In the genomic region with DNA sequence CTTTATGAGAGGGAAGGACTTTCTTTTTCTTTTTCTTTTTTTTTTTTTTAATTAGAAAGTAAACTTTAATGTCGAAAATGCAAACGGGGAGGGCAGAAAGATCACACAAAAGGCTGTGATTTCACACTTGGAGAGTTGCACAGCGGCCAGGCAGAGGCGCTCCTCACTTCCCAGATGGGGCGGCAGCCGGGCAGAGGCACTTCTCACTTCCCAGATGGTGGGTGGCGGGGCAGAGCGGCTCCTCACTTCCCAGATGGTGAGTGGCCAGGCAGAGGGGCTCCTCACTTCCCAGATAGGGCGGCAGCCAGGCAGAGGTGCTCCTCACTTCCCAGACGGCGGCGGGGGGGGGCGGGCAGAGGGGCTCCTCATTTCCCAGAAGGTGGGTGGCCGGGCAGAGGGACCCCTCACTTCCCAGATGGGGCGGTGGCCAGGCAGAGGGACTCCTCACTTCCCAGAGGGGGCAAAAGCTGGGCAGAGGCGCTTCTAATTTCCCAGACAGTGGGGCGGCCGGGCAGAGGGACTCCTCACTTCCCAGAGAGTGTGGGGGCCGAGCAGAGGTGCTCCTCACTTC, we compare ENCODE assay signal across 21 cellular contexts.
DNase-seq lines count a peak whose midpoint lies in the region; ATAC-seq and TF ChIP-seq lines count a peak whose summit lies in the region.
"Had no signal": no experiment of that assay in that cellular context is flagged by ENCODE, and none has a peak within 500 bp of the region (broad histone marks: within the 10 kb centered on the region; RNA-seq: fewer than 3 reads in every experiment).

No MANE protein-coding gene starts in this region.

- H3K27me3 Mint-ChIP-seq in endodermal cell (ENCODE audit: insufficient read depth) = no peaks in the 10 kb centered on the region
- H3K27me3 Mint-ChIP-seq in mesothelial cell of epicardium (ENCODE audit: low read depth) = peaks cover 42% of the 10 kb centered on the region

- intact Hi-C loops in lower lobe of right lung (cut with DNase I) = no loop called here

- H3K27ac Mint-ChIP-seq in endodermal cell (no peak overlapping the region), mesothelial cell of epicardium (no peak overlapping the region)
- peak overlapping the region; percentile 43 for H3K27ac Mint-ChIP-seq in stimulated activated effector memory CD8-positive, alpha-beta T cell treated with anti-CD3 and anti-CD28 coated beads, Interleukin-12 subunit alpha, Interleukin-12 subunit beta, amount 100 ng/mL, for 72 hours
- H3K27ac Mint-ChIP-seq: IgD-negative memory B cell had no signal

- H3K4me1 Mint-ChIP-seq in endodermal cell = no peaks in the 10 kb centered on the region
- peaks cover 6% of the 10 kb centered on the region for H3K4me1 Mint-ChIP-seq in stimulated activated effector memory CD8-positive, alpha-beta T cell treated with anti-CD3 and anti-CD28 coated beads, Interleukin-12 subunit alpha, Interleukin-12 subunit beta, amount 100 ng/mL, for 72 hours
- no peaks in the 10 kb centered on the region for H3K4me1 Mint-ChIP-seq in mesothelial cell of epicardium

- DNase-seq in NCI-H2171 treated with DMSO at 0.1 percent for 48 hours (lab: John Stamatoyannopoulos, UW) (peak; percentile 5), NCI-H2171 (lab: John Stamatoyannopoulos, UW) (no peak), NCI-H524 (lab: John Stamatoyannopoulos, UW) (peak; percentile 68 to 81), endodermal cell (no peak), lower lobe of right lung (no peak), mesothelial cell of epicardium (ENCODE audit: low spot score in 2 of 2, unreplicated experiment in 2 of 2) (no peak)
- no peak for DNase-seq in stimulated activated effector memory CD8-positive, alpha-beta T cell treated with anti-CD3 and anti-CD28 coated beads, Interleukin-12 subunit alpha, Interleukin-12 subunit beta, amount 100 ng/mL, for 72 hours (ENCODE audit: low spot score in 2 of 2)
- DNase-seq: ACHN, DMS79 treated with DMSO at 0.1 percent for 48 hours, NCI-H1694 treated with DMSO at 0.1 percent for 48 hours, NCI-H2081 treated with DMSO at 0.1 percent for 48 hours, NCI-H748 treated with DMSO at 0.1 percent for 48 hours, T-helper 1 cell had no signal

- H3K27ac ChIP-seq in endodermal cell (ENCODE audit: low read depth, low read length) (no peak overlapping the region), lower lobe of right lung (no peak overlapping the region)
- H3K27ac ChIP-seq: 22Rv1, C4-2B, SJSA1 had no signal

- TF ChIP-seq CTCF in endodermal cell (conservative IDR thresholded peaks at IDR 0.05) (peak; percentile 15), lower lobe of right lung (IDR thresholded peaks at IDR 0.05) (no peak), mesothelial cell of epicardium (IDR thresholded peaks at IDR 0.05; ENCODE audit: unreplicated experiment) (no peak)

- H3K36me3 ChIP-seq in endodermal cell (ENCODE audit: control insufficient read depth, insufficient read depth, low read length) (no peaks in the 10 kb centered on the region), lower lobe of right lung (no peaks in the 10 kb centered on the region)
- H3K36me3 ChIP-seq: HAP-1, SJSA1 had no signal

- H3K36me3 Mint-ChIP-seq in endodermal cell (ENCODE audit: low read depth) = no peaks in the 10 kb centered on the region
- H3K36me3 Mint-ChIP-seq in stimulated activated effector memory CD8-positive, alpha-beta T cell treated with anti-CD3 and anti-CD28 coated beads, Interleukin-12 subunit alpha, Interleukin-12 subunit beta, amount 100 ng/mL, for 72 hours = no peaks in the 10 kb centered on the region
- H3K36me3 Mint-ChIP-seq in mesothelial cell of epicardium = no peaks in the 10 kb centered on the region
- H3K36me3 Mint-ChIP-seq: IgD-negative memory B cell had no signal

- H3K27me3 ChIP-seq in endodermal cell (ENCODE audit: control insufficient read depth, insufficient read depth, low read length, poor library complexity, severe bottlenecking) = no peaks in the 10 kb centered on the region
- H3K27me3 ChIP-seq in lower lobe of right lung (ENCODE audit: low read depth) = peaks cover 9% of the 10 kb centered on the region
- H3K27me3 ChIP-seq: SJSA1 had no signal

- H3K4me3 Mint-ChIP-seq in endodermal cell = no peak overlapping the region
- no peak overlapping the region for H3K4me3 Mint-ChIP-seq in stimulated activated effector memory CD8-positive, alpha-beta T cell treated with anti-CD3 and anti-CD28 coated beads, Interleukin-12 subunit alpha, Interleukin-12 subunit beta, amount 100 ng/mL, for 72 hours
- H3K4me3 Mint-ChIP-seq in mesothelial cell of epicardium = no peak overlapping the region
- H3K4me3 Mint-ChIP-seq: IgD-negative memory B cell had no signal

- no peak overlapping the region for H3K9ac ChIP-seq in endodermal cell (ENCODE audit: extremely low read depth, low read length, poor library complexity, severe bottlenecking)

- H3K9me3 ChIP-seq in endodermal cell (ENCODE audit: control insufficient read depth, low read length) (no peaks in the 10 kb centered on the region), lower lobe of right lung (no peaks in the 10 kb centered on the region)
- H3K9me3 ChIP-seq: HAP-1, SJSA1 had no signal

- WGBS in endodermal cell (ENCODE audit: insufficient coverage in 1 of 2, insufficient read length in 1 of 2), 2 experiments = 87 to 93% methylated on average over 14 to 19 of the region's 19 CpGs

- H3K4me3 ChIP-seq in endodermal cell (ENCODE audit: low read length) (no peak overlapping the region), lower lobe of right lung (no peak overlapping the region)
- H3K4me3 ChIP-seq: GM12878, HAP-1, SJSA1 had no signal

- ATAC-seq in stimulated activated effector memory CD8-positive, alpha-beta T cell treated with anti-CD3 and anti-CD28 coated beads, Interleukin-12 subunit alpha, Interleukin-12 subunit beta, amount 100 ng/mL, for 72 hours = no peak
- ATAC-seq in lower lobe of right lung (no peak), GM18868 (IDR thresholded peaks at IDR 0.05; ENCODE audit: unreplicated experiment) (no peak)
- ATAC-seq: GM12878, Right ventricle myocardium inferior had no signal

- no peaks in the 10 kb centered on the region for H3K4me1 ChIP-seq in endodermal cell (ENCODE audit: control insufficient read depth, insufficient read depth, low read length)
- H3K4me1 ChIP-seq in lower lobe of right lung = no peaks in the 10 kb centered on the region
- H3K4me1 ChIP-seq: HAP-1, SJSA1 had no signal

- H3K9me3 Mint-ChIP-seq in endodermal cell (no peaks in the 10 kb centered on the region), mesothelial cell of epicardium (no peaks in the 10 kb centered on the region)
- no peaks in the 10 kb centered on the region for H3K9me3 Mint-ChIP-seq in stimulated activated effector memory CD8-positive, alpha-beta T cell treated with anti-CD3 and anti-CD28 coated beads, Interleukin-12 subunit alpha, Interleukin-12 subunit beta, amount 100 ng/mL, for 72 hours
- H3K9me3 Mint-ChIP-seq: IgD-negative memory B cell had no signal

Comparison
In these comparisons a context has a peak if more than half of its experiments do, and no peak if none do; other contexts are left out.
1. DNase-seq: peak in NCI-H2171 treated with DMSO at 0.1 percent for 48 hours (single experiment) and NCI-H524 (2 of 2); none in NCI-H2171 (single experiment), endodermal cell (single experiment), stimulated activated effector memory CD8-positive, alpha-beta T cell treated with anti-CD3 and anti-CD28 coated beads, Interleukin-12 subunit alpha, Interleukin-12 subunit beta, amount 100 ng/mL, for 72 hours (0 of 2), lower lobe of right lung (single experiment) and mesothelial cell of epicardium (0 of 2).